ENCODE assay signal across 1 cellular context in the genomic region with DNA sequence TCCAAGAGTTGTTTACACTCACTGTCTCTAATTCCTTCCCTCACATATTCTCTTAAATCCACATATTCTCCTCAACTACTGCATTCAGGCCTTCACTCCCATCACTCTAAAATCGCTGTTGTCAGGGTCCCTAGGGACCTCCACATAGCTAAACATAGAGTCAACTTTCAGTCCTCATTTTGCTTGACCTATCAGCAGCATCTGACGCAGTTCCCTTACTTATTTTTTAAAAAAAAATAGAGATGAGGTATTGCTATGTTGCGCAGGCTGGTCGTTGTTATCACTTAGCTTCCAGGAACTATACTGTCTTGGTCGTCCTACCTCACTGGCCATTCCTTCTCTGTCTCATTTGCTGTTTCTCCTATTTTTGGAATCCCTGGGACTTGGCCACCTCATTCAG.
TF ChIP-seq lines count a peak whose summit lies in the region.

No MANE protein-coding gene starts in this region.

TF ChIP-seq in K562, 482 proteins besides CTCF, POLR2A, EP300 and RAD21:
- TF ChIP-seq, protein P1, sequence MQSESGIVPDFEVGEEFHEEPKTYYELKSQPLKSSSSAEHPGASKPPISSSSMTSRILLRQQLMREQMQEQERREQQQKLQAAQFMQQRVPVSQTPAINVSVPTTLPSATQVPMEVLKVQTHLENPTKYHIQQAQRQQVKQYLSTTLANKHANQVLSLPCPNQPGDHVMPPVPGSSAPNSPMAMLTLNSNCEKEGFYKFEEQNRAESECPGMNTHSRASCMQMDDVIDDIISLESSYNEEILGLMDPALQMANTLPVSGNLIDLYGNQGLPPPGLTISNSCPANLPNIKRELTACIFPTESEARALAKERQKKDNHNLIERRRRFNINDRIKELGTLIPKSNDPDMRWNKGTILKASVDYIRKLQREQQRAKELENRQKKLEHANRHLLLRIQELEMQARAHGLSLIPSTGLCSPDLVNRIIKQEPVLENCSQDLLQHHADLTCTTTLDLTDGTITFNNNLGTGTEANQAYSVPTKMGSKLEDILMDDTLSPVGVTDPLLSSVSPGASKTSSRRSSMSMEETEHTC (IDR thresholded peaks at IDR 0.05): no peak
- peak; percentile 53 to 63; a peak in 3 of 4 replicates for TF ChIP-seq NRF1 (conservative IDR thresholded peaks at IDR 0.05 in 1 of 2, IDR thresholded peaks at IDR 0.05 in 1 of 2)
